ENCODE assay signal across 1 cellular context in the genomic region with DNA sequence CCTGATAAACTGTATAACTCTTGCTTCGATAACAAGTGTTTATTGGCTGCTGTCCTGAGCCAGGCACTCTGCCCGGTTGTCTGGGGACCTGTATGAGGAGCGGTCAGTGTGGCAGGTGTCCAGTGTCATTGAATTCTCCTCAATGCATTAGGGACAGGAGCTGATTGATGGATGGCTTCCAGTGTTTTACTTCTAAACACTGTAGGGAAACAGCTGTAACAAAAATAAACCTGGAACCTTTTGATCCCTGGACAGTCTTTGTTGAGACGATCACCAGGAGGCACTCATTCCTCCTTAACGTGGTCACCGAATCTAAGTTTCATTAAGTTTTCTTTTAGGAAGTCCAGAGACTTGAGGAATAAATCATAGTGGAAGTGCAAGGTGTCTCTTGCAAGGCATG.
TF ChIP-seq lines count a peak whose summit lies in the region.

No MANE protein-coding gene starts in this region.

TF ChIP-seq in GM12878, 131 proteins besides CTCF, POLR2A, EP300 and RAD21:
- TF ChIP-seq ZZZ3 (IDR thresholded peaks at IDR 0.05; ENCODE audit: control insufficient read depth, insufficient read length, low read depth) (no peak), SREBF2 (IDR thresholded peaks at IDR 0.05; ENCODE audit: low read length) (no peak)
